ENCODE assay signal across 10 cellular contexts in genomic region chr2:12321017-12321641, GRCh38.
DNase-seq lines count a peak whose midpoint lies in the region; ATAC-seq and TF ChIP-seq lines count a peak whose summit lies in the region.
"Had no signal": no experiment of that assay in that cellular context is flagged by ENCODE, and none has a peak within 500 bp of the region (broad histone marks: within the 10 kb centered on the region; RNA-seq: fewer than 3 reads in every experiment).

No MANE protein-coding gene starts in this region.

- no peak for TF ChIP-seq RAD21 in SK-N-SH (IDR thresholded peaks at IDR 0.05; ENCODE audit: low read length)

- H3K36me3 ChIP-seq in SK-N-SH (replicated peaks in 1 of 2; ENCODE audit: control insufficient read depth in 1 of 2, insufficient read depth in 2 of 2, low read length in 1 of 2), result no peaks in the 10 kb centered on the region

- H3K4me1 Mint-ChIP-seq in glutamatergic neuron (ENCODE audit: low read depth, unreplicated experiment), result no peaks in the 10 kb centered on the region

- CTCF ChIA-PET in SK-N-SH (lab: Yijun Ruan, JAX), result interaction anchor here (0.6 to 0.7 kb wide), 2 partner anchors 10 to 26 kb away, joined by 3 read pairs; no protein-coding TSS in a partner anchor

- H3K9me2 ChIP-seq in SK-N-SH, result no peaks in the 10 kb centered on the region

- peaks cover 33% of the 10 kb centered on the region for H3F3A ChIP-seq in SK-N-SH (replicated peaks; ENCODE audit: insufficient read depth)

- no peaks in the 10 kb centered on the region for H4K20me1 ChIP-seq in SK-N-SH (ENCODE audit: insufficient read depth)

- peak overlapping the region; percentile 56 for H2AFZ ChIP-seq in SK-N-SH (ENCODE audit: low read depth)

- no peaks in the 10 kb centered on the region for H3K27me3 ChIP-seq in SK-N-SH (ENCODE audit: insufficient read depth)
- no peaks in the 10 kb centered on the region for H3K27me3 ChIP-seq in foreskin keratinocyte

- no peak overlapping the region for H3K4me3 Mint-ChIP-seq in glutamatergic neuron (ENCODE audit: unreplicated experiment)

- WGBS in SK-N-SH (ENCODE audit: low lambda C conversion rate), result 19% methylated on average over 6 of the region's 7 CpGs

- H3K9me3 Mint-ChIP-seq in glutamatergic neuron (ENCODE audit: unreplicated experiment), result no peaks in the 10 kb centered on the region

- TF ChIP-seq EP300 in SK-N-SH (IDR thresholded peaks at IDR 0.05; ENCODE audit: borderline replicate concordance in 1 of 2, low read depth in 1 of 2, low read length in 1 of 2), result peak in 1 of 2 experiments; percentile 93; a peak in 2 of 4 replicates

- no peaks in the 10 kb centered on the region for H3K27me3 Mint-ChIP-seq in glutamatergic neuron (ENCODE audit: unreplicated experiment)

- no peaks in the 10 kb centered on the region for H3K9me3 ChIP-seq in SK-N-SH

- peak overlapping the region in 1 of 2 experiments; percentile 21; a peak in 1 of 4 replicates for H3K4me3 ChIP-seq in SK-N-SH (ENCODE audit: low read depth in 2 of 2, low read length in 1 of 2)

- POLR2A ChIA-PET in SK-N-SH (lab: Yijun Ruan, JAX), result no interaction called here

- ATAC-seq in foreskin keratinocyte, result peak; percentile 64
- ATAC-seq in HG03039 (IDR thresholded peaks at IDR 0.05; ENCODE audit: unreplicated experiment), result no peak
- ATAC-seq in HG03378 (IDR thresholded peaks at IDR 0.05; ENCODE audit: unreplicated experiment), result no peak

- H3K9ac ChIP-seq in SK-N-SH, result peak overlapping the region; percentile 2; the same call in 1 of the 2 replicates

- no peaks in the 10 kb centered on the region for H3K79me2 ChIP-seq in SK-N-SH (ENCODE audit: insufficient read depth)

- H3K36me3 Mint-ChIP-seq in glutamatergic neuron (ENCODE audit: unreplicated experiment), result no peaks in the 10 kb centered on the region

- H3K4me1 ChIP-seq in SK-N-SH (ENCODE audit: control insufficient read depth in 1 of 2, insufficient read depth in 2 of 2, low read depth in 1 of 2, low read length in 1 of 2) (peaks cover 6 to 51% of the 10 kb centered on the region in 2 experiments; a peak in 2 of 4 replicates), foreskin keratinocyte (peaks cover 30% of the 10 kb centered on the region)

- H3K27ac ChIP-seq in SK-N-SH (ENCODE audit: low read depth in 2 of 2, low read length in 1 of 2) (peak overlapping the region; percentile 1 to 91; a peak in 3 of 4 replicates), foreskin keratinocyte (no peak overlapping the region)
- H3K27ac ChIP-seq: epithelial cell of prostate had no signal

- H3K4me2 ChIP-seq in SK-N-SH, result peak overlapping the region; percentile 64

- TF ChIP-seq CTCF in SK-N-SH (IDR thresholded peaks at IDR 0.05) (peak; percentile 37), foreskin keratinocyte (conservative IDR thresholded peaks at IDR 0.05) (peak; percentile 49), glutamatergic neuron (IDR thresholded peaks at IDR 0.05; ENCODE audit: partially characterized antibody, unreplicated experiment) (no peak)

- DNase-seq in COLO829 (ENCODE audit: low spot score) (peak; percentile 77), SK-N-SH (no peak), foreskin keratinocyte (peak; percentile 77 to 89), pons (ENCODE audit: low spot score) (peak; percentile 39), NCI-H1694 (lab: John Stamatoyannopoulos, UW) (no peak), glutamatergic neuron (no peak)
- DNase-seq: DMS79 treated with DMSO at 0.1 percent for 48 hours had no signal

- H3K27ac Mint-ChIP-seq in glutamatergic neuron (ENCODE audit: unreplicated experiment), result no peak overlapping the region

TF ChIP-seq in SK-N-SH, 30 proteins besides CTCF, POLR2A, EP300 and RAD21 (continues in another document):
- peak; percentile 10 for TF ChIP-seq CHD2 (IDR thresholded peaks at IDR 0.05; ENCODE audit: low read length, partially characterized antibody)
- TF ChIP-seq FOXJ3 (CRISPR knock-in tag; IDR thresholded peaks at IDR 0.05), result no peak
- peak; percentile 94 for TF ChIP-seq JUND (IDR thresholded peaks at IDR 0.05)
- TF ChIP-seq RXRA (IDR thresholded peaks at IDR 0.05; ENCODE audit: borderline replicate concordance, low read depth), result peak; percentile 65; the same call in 1 of the 2 replicates
- no peak for TF ChIP-seq SMC3 (IDR thresholded peaks at IDR 0.05; ENCODE audit: low read depth, low read length)
- no peak for TF ChIP-seq NRF1 (IDR thresholded peaks at IDR 0.05; ENCODE audit: low read depth, low read length)
- TF ChIP-seq TCF12 (IDR thresholded peaks at IDR 0.05), result peak; percentile 96
- TF ChIP-seq MXI1 (IDR thresholded peaks at IDR 0.05; ENCODE audit: low read depth, low read length), result no peak
- no peak for TF ChIP-seq USF2 (IDR thresholded peaks at IDR 0.05; ENCODE audit: borderline replicate concordance, low read depth, low read length)
- TF ChIP-seq SIN3A (IDR thresholded peaks at IDR 0.05; ENCODE audit: borderline replicate concordance, low read depth, low read length), result no peak
- TF ChIP-seq RCOR1 (IDR thresholded peaks at IDR 0.05; ENCODE audit: low read length), result no peak
- peak; percentile 89 for TF ChIP-seq MAX (IDR thresholded peaks at IDR 0.05; ENCODE audit: low read depth)
- TF ChIP-seq NFIC (IDR thresholded peaks at IDR 0.05; ENCODE audit: borderline replicate concordance), result peak; percentile 96
- no peak for TF ChIP-seq IRF3 (IDR thresholded peaks at IDR 0.05; ENCODE audit: low read depth, low read length)
- TF ChIP-seq ELF1 (IDR thresholded peaks at IDR 0.05), result peak; percentile 52; the same call in 1 of the 2 replicates
- TF ChIP-seq PBX3 (IDR thresholded peaks at IDR 0.05), result peak; percentile 82
- peak; percentile 64; the same call in 1 of the 2 replicates for TF ChIP-seq YY1 (IDR thresholded peaks at IDR 0.05; ENCODE audit: low read depth)
- no peak for TF ChIP-seq EZH2phosphoT487 (IDR thresholded peaks at IDR 0.05; ENCODE audit: borderline replicate concordance, low read depth)
- no peak for TF ChIP-seq GATA2 (CRISPR knock-in tag; IDR thresholded peaks at IDR 0.05)
- TF ChIP-seq MEF2A (IDR thresholded peaks at IDR 0.05; ENCODE audit: borderline replicate concordance, low read depth), result peak; percentile 44; the same call in 1 of the 2 replicates
- peak; percentile 36; the same call in 1 of the 2 replicates for TF ChIP-seq USF1 (IDR thresholded peaks at IDR 0.05; ENCODE audit: borderline replicate concordance, low read depth)
- peak; percentile 98 for TF ChIP-seq FOSL2 (IDR thresholded peaks at IDR 0.05; ENCODE audit: borderline replicate concordance, low read depth)
- peak; percentile 40; the same call in 1 of the 2 replicates for TF ChIP-seq GABPA (IDR thresholded peaks at IDR 0.05; ENCODE audit: low read depth)
- peak; percentile 28; the same call in 1 of the 2 replicates for TF ChIP-seq POLR2AphosphoS5 (IDR thresholded peaks at IDR 0.05; ENCODE audit: low read depth, low read length)

Comparison
In these comparisons a context has a peak if more than half of its experiments do, and no peak if none do; other contexts are left out.
1. DNase-seq: peak in COLO829 (single experiment), foreskin keratinocyte (2 of 2) and pons (single experiment); none in SK-N-SH (single experiment), NCI-H1694 (single experiment) and glutamatergic neuron (single experiment).